ENCODE assay signal across 25 cellular contexts in genomic region chr21:38384246-38384576, GRCh38.
"Had no signal": no experiment of that assay in that cellular context is flagged by ENCODE, and none has a peak within 500 bp of the region (broad histone marks: within the 10 kb centered on the region; RNA-seq: fewer than 3 reads in every experiment).

No MANE protein-coding gene starts in this region.

- H3K27me3 ChIP-seq: adrenal gland, transverse colon had no signal

- H3K4me3 ChIP-seq: adrenal gland, pancreas, prostate gland, transverse colon had no signal

- H3K36me3 ChIP-seq: adrenal gland, pancreas, prostate gland, transverse colon had no signal

- H3K9me3 ChIP-seq: adrenal gland, pancreas, prostate gland, transverse colon had no signal

- H3K4me1 ChIP-seq: adrenal gland, pancreas, prostate gland, transverse colon had no signal

- FAIRE-seq: astrocyte, endothelial cell of umbilical vein, keratinocyte, pancreas, urothelium cell line had no signal

- H3K27ac ChIP-seq: adrenal gland, pancreas, prostate gland, transverse colon, VCaP had no signal

- ATAC-seq: left cardiac atrium, T-helper 17 cell had no signal

- DNase-seq: activated CD4-positive, alpha-beta T cell treated with anti-CD3 and anti-CD28 coated beads for 4 hours; activated CD4-positive, alpha-beta T cell treated with anti-CD3 and anti-CD28 coated beads, Interleukin-2, amount 50 U/mL, for 4 hours; activated effector memory CD4-positive, alpha-beta T cell treated with Interleukin-2 at 50 U/mL for 16 hours; activated naive CD4-positive, alpha-beta T cell treated with Interleukin-2 at 50 U/mL for 16 hours; activated naive CD8-positive, alpha-beta T cell treated with anti-CD3 and anti-CD28 coated beads for 36 hours; activated T-cell treated with anti-CD3 and anti-CD28 coated beads for 4 hours; caudate nucleus; cortex of kidney; foreskin fibroblast; hippocampal formation; left cardiac atrium; left ventricle myocardium superior; retina; stimulated activated naive CD4-positive, alpha-beta T cell treated with Interleukin-2 at 50 U/mL for 16 hours; T-helper 17 cell; T1000; transverse colon had no signal
